ENCODE assay signal across 9 cellular contexts in genomic region chr2:113876503-113877387, GRCh38. TPM values are rescaled to one million over a fixed set of nuclear protein-coding genes. Genes with fewer than 3 reads are reported as not detected.
DNase-seq lines count a peak whose midpoint lies in the region; ATAC-seq, FAIRE-seq and TF ChIP-seq lines count a peak whose summit lies in the region.
"Had no signal": no experiment of that assay in that cellular context is flagged by ENCODE, and none has a peak within 500 bp of the region (broad histone marks: within the 10 kb centered on the region; RNA-seq: fewer than 3 reads in every experiment).

No MANE protein-coding gene starts in this region.

- H3K4me3 ChIP-seq in bronchial epithelial cell (ENCODE audit: low read depth, low read length) (no peak overlapping the region), MM.1S (ENCODE audit: low read length) (no peak overlapping the region)
- H3K4me3 ChIP-seq: HAP-1 had no signal

- H3K9me2 ChIP-seq in MM.1S (replicated peaks; ENCODE audit: insufficient read depth, low read length), result no peaks in the 10 kb centered on the region

- H2AFZ ChIP-seq in MM.1S (ENCODE audit: low read length), result no peak overlapping the region

- no peaks in the 10 kb centered on the region for H3K79me2 ChIP-seq in MM.1S (ENCODE audit: low read length)

- TF ChIP-seq RAD21 in Ishikawa (IDR thresholded peaks at IDR 0.05; ENCODE audit: low read depth), result no peak

- no peak overlapping the region for H3K9ac ChIP-seq in MM.1S (ENCODE audit: low read length)

- no peaks in the 10 kb centered on the region for H3K4me1 ChIP-seq in MM.1S (ENCODE audit: low read length)

- H3K27me3 ChIP-seq in bronchial epithelial cell (ENCODE audit: control insufficient read depth, insufficient read depth, low read length) (no peaks in the 10 kb centered on the region), MM.1S (replicated peaks; ENCODE audit: insufficient read depth, low read length) (no peaks in the 10 kb centered on the region)

- H3K9me3 ChIP-seq in MM.1S (replicated peaks; ENCODE audit: insufficient read depth, low read length), result no peaks in the 10 kb centered on the region
- H3K9me3 ChIP-seq: HAP-1 had no signal

- no peak for FAIRE-seq in bronchial epithelial cell (lab: Jason Lieb, UNC)

- DNase-seq in T-helper 9 cell (peak; percentile 51), bronchial epithelial cell (ENCODE audit: low read depth) (peak; percentile 92), MM.1S (no peak), kidney glomerular epithelial cell (lab: John Stamatoyannopoulos, UW) (no peak)
- peak; percentile 26 to 55 for DNase-seq in stimulated activated CD4-positive, alpha-beta T cell treated with anti-CD3 and anti-CD28 coated beads, Interleukin-15, amount 100 ng/mL, for 1 hour (ENCODE audit: low read depth in 1 of 2, low spot score in 1 of 2)

- H3K36me3 ChIP-seq in bronchial epithelial cell (ENCODE audit: control insufficient read depth, insufficient read depth, low read length), result no peaks in the 10 kb centered on the region
- no peaks in the 10 kb centered on the region for H3K36me3 ChIP-seq in MM.1S (replicated peaks; ENCODE audit: insufficient read depth, low read length)
- H3K36me3 ChIP-seq: HAP-1 had no signal

- no peak for TF ChIP-seq CTCF in bronchial epithelial cell (IDR thresholded peaks at IDR 0.05; ENCODE audit: insufficient read depth, low read length, severe bottlenecking)
- no peak for TF ChIP-seq CTCF in MM.1S (IDR thresholded peaks at IDR 0.05; ENCODE audit: low read length)

- H3K27ac ChIP-seq in MM.1S (ENCODE audit: low read length), result no peak overlapping the region

- H3F3A ChIP-seq in MM.1S (ENCODE audit: insufficient read depth, low read length), result no peaks in the 10 kb centered on the region

- no peak for ATAC-seq in HG03460 (IDR thresholded peaks at IDR 0.05; ENCODE audit: unreplicated experiment)
- no peak for ATAC-seq in HG03095 (IDR thresholded peaks at IDR 0.05; ENCODE audit: unreplicated experiment)

- no peak for TF ChIP-seq EP300 in Ishikawa (IDR thresholded peaks at IDR 0.05; ENCODE audit: borderline replicate concordance)

- no peak overlapping the region for H3K4me2 ChIP-seq in MM.1S (ENCODE audit: low read depth, low read length)

- no peaks in the 10 kb centered on the region for H4K20me1 ChIP-seq in MM.1S (ENCODE audit: insufficient read depth, low read length)

TF ChIP-seq in Ishikawa, 13 proteins besides CTCF, POLR2A, EP300 and RAD21:
- TF ChIP-seq MAX (IDR thresholded peaks at IDR 0.05), result no peak
- TF ChIP-seq NFIC (IDR thresholded peaks at IDR 0.05), result peak; percentile 49; the same call in 1 of the 2 replicates
TF ChIP-seq in Ishikawa: peak in this region for 1.

RNA-seq across cellular contexts. Expression of gene ACTR3, which starts 13.1 kb away (rescaled TPM):
- 214 and 222 TPM in 2 replicates for total RNA-seq in bronchial epithelial cell

Comparison
In these comparisons a context has a peak if more than half of its experiments do, and no peak if none do; other contexts are left out.
1. DNase-seq: peak in T-helper 9 cell (single experiment), bronchial epithelial cell (single experiment) and stimulated activated CD4-positive, alpha-beta T cell treated with anti-CD3 and anti-CD28 coated beads, Interleukin-15, amount 100 ng/mL, for 1 hour (2 of 2); none in MM.1S (single experiment) and kidney glomerular epithelial cell (single experiment).